Comparison of ENCODE assay signal across 18 cellular contexts in the genomic region with DNA sequence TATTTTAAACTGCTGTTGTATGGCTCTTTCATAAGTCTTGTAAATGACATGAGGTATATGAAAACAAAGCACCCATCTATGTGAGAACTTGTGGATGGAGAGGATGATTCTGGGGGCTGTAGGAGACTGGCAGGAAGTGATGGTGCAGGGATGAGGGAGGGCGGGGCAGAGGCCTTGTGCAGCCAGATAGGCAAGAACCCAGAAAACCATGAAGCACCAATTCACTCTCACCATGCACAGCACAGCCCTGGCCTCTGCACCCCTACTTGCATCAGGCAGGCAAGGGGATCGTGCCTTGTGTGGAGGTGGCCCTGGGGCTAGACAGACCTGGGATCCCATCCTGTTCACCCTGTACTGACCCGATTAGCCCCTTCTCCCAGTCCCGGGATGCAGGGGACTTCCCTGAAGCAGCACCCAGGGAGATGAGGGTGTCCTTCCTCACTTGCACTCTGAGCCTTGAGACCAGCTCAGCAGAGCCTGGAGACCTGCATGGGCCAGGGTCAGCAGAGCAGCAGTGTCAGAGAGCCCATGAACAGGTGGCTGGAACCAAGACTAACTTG.
DNase-seq lines count a peak whose midpoint lies in the region; ATAC-seq, FAIRE-seq and TF ChIP-seq lines count a peak whose summit lies in the region.
"Had no signal": no experiment of that assay in that cellular context is flagged by ENCODE, and none has a peak within 500 bp of the region (broad histone marks: within the 10 kb centered on the region; RNA-seq: fewer than 3 reads in every experiment).

No MANE protein-coding gene starts in this region.

- BruUV-seq in K562 (replicated peaks; lab: Mats Ljungman, UMichigan) = TSS peak; percentile 50

- H2AFZ ChIP-seq in K562 (ENCODE audit: low read depth, low read length) = peak overlapping the region; percentile 8; the same call in 1 of the 2 replicates

- no peaks in the 10 kb centered on the region for H3K9me1 ChIP-seq in K562 (ENCODE audit: control insufficient read depth, insufficient read depth, low read length)

- WGBS in K562 (ENCODE audit: insufficient coverage, low coverage, missing lambda C conversion rate) = 14% methylated on average over 1 of the region's 4 CpGs
- 88% methylated on average over 1 of the region's 4 CpGs for WGBS in right lobe of liver (ENCODE audit: insufficient coverage, low coverage, low lambda C conversion rate, missing lambda C conversion rate)

- H3K9ac ChIP-seq in K562 (ENCODE audit: insufficient read depth in 1 of 2, low read depth in 2 of 2, low read length in 2 of 2) = peak overlapping the region; percentile 80 to 91
- H3K9ac ChIP-seq: BLaER1 treated with 17β-estradiol and CSF1 and Interleukin-3, amounts not matched to agents 10 nM and 100 nM had no signal

- CTCF ChIA-PET in K562 (lab: Yijun Ruan, JAX; ENCODE audit: low intra/inter-chr PET ratio) = interaction anchor here (1.2 kb wide), 1 partner anchor 120 kb away, joined by 3 read pairs; no protein-coding TSS in a partner anchor

- peaks cover 28 to 70% of the 10 kb centered on the region in 2 experiments for H3K4me1 ChIP-seq in K562 (replicated peaks in 1 of 2; ENCODE audit: control insufficient read depth in 2 of 2, insufficient read depth in 2 of 2, low read length in 2 of 2)
- H3K4me1 ChIP-seq in right lobe of liver = peaks cover 0 to 11% (median 0%) of the 10 kb centered on the region in 4 donors
- no peaks in the 10 kb centered on the region for H3K4me1 ChIP-seq in upper lobe of right lung
- H3K4me1 ChIP-seq in tibial artery = no peaks in the 10 kb centered on the region

- TF ChIP-seq CTCF in K562 (IDR thresholded peaks at IDR 0.05 in 2 of 3, conservative IDR thresholded peaks at IDR 0.05 in 1 of 3; ENCODE audit: insufficient read depth in 2 of 3, low read depth in 1 of 3, low read length in 3 of 3) = no peak
- TF ChIP-seq CTCF in right lobe of liver (IDR thresholded peaks at IDR 0.05) = no peak
- no peak for TF ChIP-seq CTCF in upper lobe of right lung (IDR thresholded peaks at IDR 0.05)
- TF ChIP-seq CTCF in tibial artery (IDR thresholded peaks at IDR 0.05) = no peak
- TF ChIP-seq CTCF in D721Med (IDR thresholded peaks at IDR 0.05; ENCODE audit: insufficient read depth, missing control alignments) = no peak

- H3K27ac ChIP-seq in K562 (ENCODE audit: extremely low read depth, low read depth, low read length) (peak overlapping the region; percentile 41; the same call in 2 of the 3 replicates), right lobe of liver (no peak overlapping the region), upper lobe of right lung (no peak overlapping the region), tibial artery (no peak overlapping the region)
- H3K27ac ChIP-seq: BLaER1 treated with 17β-estradiol and CSF1 and Interleukin-3, amounts not matched to agents 10 nM and 100 nM had no signal

- peak; percentile 16 for DNase-seq in Right ventricle myocardium inferior (ENCODE audit: missing footprints)
- DNase-seq in cardiac septum (ENCODE audit: low spot score) = no peak
- DNase-seq in K562 (ENCODE audit: extremely low read depth in 1 of 4, low spot score in 3 of 4) = peak; percentile 29 to 64 (median 38)
- DNase-seq in right lobe of liver = peak in 2 of 3 donors; percentile 13 to 43
- DNase-seq in upper lobe of right lung = peak; percentile 40
- no peak for DNase-seq in T-helper 1 cell
- DNase-seq in tibial artery = no peak
- no peak for DNase-seq in D721Med (ENCODE audit: insufficient read length, low spot score)
- DNase-seq: 8988T, DMS153, HFFc6, Karpas-422, NCI-H1417 treated with DMSO at 0.1 percent for 48 hours, NCI-H2029, NCI-H2171 treated with DMSO at 0.1 percent for 48 hours, NCI-H510A had no signal

- H3K9me3 ChIP-seq in K562 (replicated peaks; ENCODE audit: control insufficient read depth, insufficient read depth, low read depth, low read length) (no peaks in the 10 kb centered on the region), right lobe of liver (no peaks in the 10 kb centered on the region), upper lobe of right lung (no peaks in the 10 kb centered on the region), tibial artery (no peaks in the 10 kb centered on the region)
- H3K9me3 ChIP-seq: BLaER1 treated with 17β-estradiol and CSF1 and Interleukin-3, amounts not matched to agents 10 nM and 100 nM had no signal

- H3K79me2 ChIP-seq in K562 (ENCODE audit: control insufficient read depth, insufficient read depth, low read length) = peaks cover 38% of the 10 kb centered on the region

- H3K27me3 ChIP-seq in K562 (ENCODE audit: control insufficient read depth in 2 of 2, insufficient read depth in 2 of 2, low read length in 2 of 2) (no peaks in the 10 kb centered on the region), right lobe of liver (no peaks in the 10 kb centered on the region), upper lobe of right lung (no peaks in the 10 kb centered on the region), tibial artery (no peaks in the 10 kb centered on the region)
- H3K27me3 ChIP-seq: BLaER1 treated with 17β-estradiol and CSF1 and Interleukin-3, amounts not matched to agents 10 nM and 100 nM had no signal

- peak overlapping the region; percentile 93 for H3K4me2 ChIP-seq in K562 (ENCODE audit: insufficient read depth, low read length)

- TF ChIP-seq POLR2A in K562 (conservative IDR thresholded peaks at IDR 0.05) (no peak), right lobe of liver (IDR thresholded peaks at IDR 0.05) (no peak)

- ATAC-seq in Right ventricle myocardium inferior (no peak), K562 (peak; percentile 20; the same call in 1 of the 3 replicates), right lobe of liver (no peak), upper lobe of right lung (no peak)

- no peak for TF ChIP-seq RAD21 in K562 (CRISPR knock-in tag; conservative IDR thresholded peaks at IDR 0.05 in 1 of 2, IDR thresholded peaks at IDR 0.05 in 1 of 2)

- in situ Hi-C loops in K562 (cut with MboI) = no loop called here

- 0 out of 2 replicates have a peak, but pooled peaks cover 6% of the 10 kb centered on the region for H4K20me1 ChIP-seq in K562 (replicated peaks; ENCODE audit: control insufficient read depth, insufficient read depth, low read length)

- intact Hi-C loops in Right ventricle myocardium inferior (cut with DNase I) (loop anchor here (10.0 kb wide), 1 partner anchor 118 kb away; no protein-coding TSS in a partner anchor), cardiac septum (cut with DNase I) (no loop called here), K562 (cut with micrococcal nuclease) (no loop called here), right lobe of liver (cut with DNase I) (no loop called here), upper lobe of right lung (cut with DNase I) (loop anchor here (10.0 kb wide), 1 partner anchor 118 kb away; no protein-coding TSS in a partner anchor), tibial artery (cut with DNase I; ENCODE audit: low total_unique reads) (no loop called here)

- H3K36me3 ChIP-seq in K562 (ENCODE audit: control insufficient read depth, insufficient read depth, low read length) = peaks cover 15% of the 10 kb centered on the region; the same call in 2 of the 3 replicates
- H3K36me3 ChIP-seq in right lobe of liver = no peaks in the 10 kb centered on the region
- H3K36me3 ChIP-seq in upper lobe of right lung = no peaks in the 10 kb centered on the region
- peaks cover 0 to 5% (median 0%) of the 10 kb centered on the region in 3 donors for H3K36me3 ChIP-seq in tibial artery
- H3K36me3 ChIP-seq: BLaER1 treated with 17β-estradiol and CSF1 and Interleukin-3, amounts not matched to agents 10 nM and 100 nM had no signal

- no peak for TF ChIP-seq EP300 in K562 (IDR thresholded peaks at IDR 0.05; ENCODE audit: low read length)

- POLR2A ChIA-PET in K562 (lab: Yijun Ruan, JAX) = no interaction called here

- FAIRE-seq in K562 (lab: Jason Lieb, UNC) (peak; percentile 11), D721Med (lab: Jason Lieb, UNC) (no peak)
- FAIRE-seq: H1 had no signal

- peak overlapping the region; percentile 45 for H3K4me3 ChIP-seq in K562
- H3K4me3 ChIP-seq in right lobe of liver = no peak overlapping the region
- no peak overlapping the region for H3K4me3 ChIP-seq in upper lobe of right lung
- no peak overlapping the region for H3K4me3 ChIP-seq in tibial artery
- H3K4me3 ChIP-seq: BLaER1 treated with 17β-estradiol and CSF1 and Interleukin-3, amounts not matched to agents 10 nM and 100 nM had no signal

TF ChIP-seq in K562, 482 proteins besides CTCF, POLR2A, EP300 and RAD21 (continues in another document):
- TF ChIP-seq, protein P1, sequence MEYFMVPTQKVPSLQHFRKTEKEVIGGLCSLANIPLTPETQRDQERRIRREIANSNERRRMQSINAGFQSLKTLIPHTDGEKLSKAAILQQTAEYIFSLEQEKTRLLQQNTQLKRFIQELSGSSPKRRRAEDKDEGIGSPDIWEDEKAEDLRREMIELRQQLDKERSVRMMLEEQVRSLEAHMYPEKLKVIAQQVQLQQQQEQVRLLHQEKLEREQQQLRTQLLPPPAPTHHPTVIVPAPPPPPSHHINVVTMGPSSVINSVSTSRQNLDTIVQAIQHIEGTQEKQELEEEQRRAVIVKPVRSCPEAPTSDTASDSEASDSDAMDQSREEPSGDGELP (CRISPR knock-in tag; IDR thresholded peaks at IDR 0.05; ENCODE audit: borderline replicate concordance) = no peak
- TF ChIP-seq IRF2 (CRISPR knock-in tag; IDR thresholded peaks at IDR 0.05) (no peak), CAMTA2 (CRISPR knock-in tag; conservative IDR thresholded peaks at IDR 0.05) (no peak), ZNF583 (CRISPR knock-in tag; IDR thresholded peaks at IDR 0.05) (no peak), GATAD2A (IDR thresholded peaks at IDR 0.05) (no peak), MED1 (CRISPR knock-in tag; IDR thresholded peaks at IDR 0.05; ENCODE audit: borderline replicate concordance) (no peak), ZNF239 (CRISPR knock-in tag; IDR thresholded peaks at IDR 0.05) (no peak), LCOR (CRISPR knock-in tag; IDR thresholded peaks at IDR 0.05) (no peak), NFIC (IDR thresholded peaks at IDR 0.05) (no peak)

Comparison
In these comparisons a context has a peak if more than half of its experiments do, and no peak if none do; other contexts are left out.
1. DNase-seq: peak in Right ventricle myocardium inferior (single experiment), K562 (4 of 4), right lobe of liver (2 of 3) and upper lobe of right lung (single experiment); none in cardiac septum (single experiment), T-helper 1 cell (0 of 5), tibial artery (0 of 2) and D721Med (single experiment).
2. intact Hi-C loops: an anchor here in Right ventricle myocardium inferior (10.0 kb wide) and upper lobe of right lung (10.0 kb wide); none called in cardiac septum, K562, right lobe of liver and tibial artery.